7 cellular contexts compared by ENCODE assay signal in genomic region chr18:10794771-10795170, GRCh38.
"Had no signal": no experiment of that assay in that cellular context is flagged by ENCODE, and none has a peak within 500 bp of the region (broad histone marks: within the 10 kb centered on the region; RNA-seq: fewer than 3 reads in every experiment).

No MANE protein-coding gene starts in this region.

- H3K36me3 Mint-ChIP-seq: IgD-negative memory B cell had no signal

- DNase-seq: H7, HFFc6, KBM-7 had no signal

- ATAC-seq: GM23338, HCT116 had no signal

- H3K9me3 ChIP-seq: HAP-1 had no signal

- H3K9me3 Mint-ChIP-seq: GM23338, HFFc6, IgD-negative memory B cell had no signal

- H3K4me1 Mint-ChIP-seq: IgD-negative memory B cell had no signal

- H3K4me3 ChIP-seq: GM23338, HAP-1 had no signal

- H3K27ac Mint-ChIP-seq: GM23338, HFFc6, IgD-negative memory B cell had no signal

- H3K4me3 Mint-ChIP-seq: GM23338, HFFc6, IgD-negative memory B cell had no signal

- H3K4me1 ChIP-seq: HAP-1 had no signal

- H3K36me3 ChIP-seq: HAP-1 had no signal
